ENCODE assay signal across 18 cellular contexts in genomic region chr11:134361661-134362060, GRCh38. TPM values are rescaled to one million over a fixed set of nuclear protein-coding genes. Genes with fewer than 3 reads are reported as not detected.
DNase-seq lines count a peak whose midpoint lies in the region; ATAC-seq, FAIRE-seq and TF ChIP-seq lines count a peak whose summit lies in the region.
"Had no signal": no experiment of that assay in that cellular context is flagged by ENCODE, and none has a peak within 500 bp of the region (broad histone marks: within the 10 kb centered on the region; RNA-seq: fewer than 3 reads in every experiment).

No MANE protein-coding gene starts in this region.

- H3K4me1 ChIP-seq in GM23338 (ENCODE audit: insufficient read depth) (no peaks in the 10 kb centered on the region), kidney (ENCODE audit: control insufficient read depth in 1 of 2, insufficient read depth in 1 of 2, low read depth in 1 of 2, low read length in 2 of 2) (no peaks in the 10 kb centered on the region), sigmoid colon (peaks cover 0 to 18% (median under 1%) of the 10 kb centered on the region in 4 donors)

- H3K27me3 Mint-ChIP-seq in activated naive CD4-positive, alpha-beta T cell treated with anti-CD3 and anti-CD28 coated beads, Interleukin-2, amount 10 ng/mL, durations not matched to agents 7 days and 5 days, result peaks cover 20% of the 10 kb centered on the region
- H3K27me3 Mint-ChIP-seq in GM23338 (ENCODE audit: insufficient read depth, low read depth, poor library complexity), result peaks cover 15% of the 10 kb centered on the region

- H3K36me3 ChIP-seq in GM23338 (ENCODE audit: insufficient read depth) (no peaks in the 10 kb centered on the region), kidney (ENCODE audit: control insufficient read depth in 1 of 2, insufficient read depth in 2 of 2, low read length in 2 of 2) (no peaks in the 10 kb centered on the region), sigmoid colon (peaks cover 0 to 48% (median 4%) of the 10 kb centered on the region in 4 donors)

- CTCF ChIA-PET in activated naive CD4-positive, alpha-beta T cell treated with anti-CD3 and anti-CD28 coated beads, Interleukin-2, amount 10 ng/mL, durations not matched to agents 7 days and 5 days (lab: Charles Lee), result no interaction called here

- no peaks in the 10 kb centered on the region for H3K9me3 ChIP-seq in kidney (ENCODE audit: control insufficient read depth in 1 of 2, low read length in 2 of 2)
- no peaks in the 10 kb centered on the region for H3K9me3 ChIP-seq in sigmoid colon

- WGBS in sigmoid colon, 2 donors, result 81 to 93% methylated on average over 26 of the region's 26 CpGs

- H3F3A ChIP-seq in GM23338 (replicated peaks; ENCODE audit: low read depth), result no peaks in the 10 kb centered on the region; the same call in 1 of the 2 replicates

- no peaks in the 10 kb centered on the region for H4K20me1 ChIP-seq in GM23338 (replicated peaks; ENCODE audit: insufficient read depth)

- H3K79me2 ChIP-seq in GM23338 (replicated peaks; ENCODE audit: insufficient read depth), result no peaks in the 10 kb centered on the region

- no peak for TF ChIP-seq CTCF in GM23338 (conservative IDR thresholded peaks at IDR 0.05; ENCODE audit: low read depth in 2 of 2)
- TF ChIP-seq CTCF in kidney (IDR thresholded peaks at IDR 0.05; ENCODE audit: borderline replicate concordance, extremely low read depth, insufficient read depth), result no peak
- no peak for TF ChIP-seq CTCF in sigmoid colon (IDR thresholded peaks at IDR 0.05)

- in situ Hi-C loops in G401 (cut with HindIII; ENCODE audit: low sequenced_read_pairs), result no loop called here

- DNase-seq in activated naive CD4-positive, alpha-beta T cell treated with anti-CD3 and anti-CD28 coated beads, Interleukin-2, amount 10 ng/mL, durations not matched to agents 7 days and 5 days, result no peak
- no peak for DNase-seq in activated naive CD4-positive, alpha-beta T cell treated with Interleukin-2 at 50 U/mL for 16 hours
- DNase-seq in GM23338 (ENCODE audit: low spot score) (peak; percentile 23), kidney (peak; percentile 46), sigmoid colon (peak; percentile 56), G401 (ENCODE audit: low spot score) (no peak)
- DNase-seq: 8988T, DMS 273 treated with DMSO at 0.1 percent for 48 hours, GOT3, KBM-7, NCI-H2029 treated with DMSO at 0.1 percent for 48 hours, NCI-H2171 treated with DMSO at 0.1 percent for 48 hours, NCI-H446 treated with DMSO at 0.1 percent for 48 hours had no signal

- H3K4me3 ChIP-seq in GM23338 (no peak overlapping the region), kidney (ENCODE audit: low read length in 2 of 2) (no peak overlapping the region), sigmoid colon (no peak overlapping the region)

- TF ChIP-seq POLR2A in sigmoid colon (IDR thresholded peaks at IDR 0.05), result no peak

- no peak overlapping the region for H2AFZ ChIP-seq in GM23338

- intact Hi-C loops in kidney (cut with DNase I), result no loop called here
- intact Hi-C loops in sigmoid colon (cut with DNase I), result no loop called here

- H3K4me3 Mint-ChIP-seq in activated naive CD4-positive, alpha-beta T cell treated with anti-CD3 and anti-CD28 coated beads, Interleukin-2, amount 10 ng/mL, durations not matched to agents 7 days and 5 days, result no peak overlapping the region
- no peak overlapping the region for H3K4me3 Mint-ChIP-seq in GM23338

- H3K9me2 ChIP-seq in GM23338 (ENCODE audit: insufficient read depth), result no peaks in the 10 kb centered on the region

- no peak for FAIRE-seq in kidney (lab: Jason Lieb, UNC)
- FAIRE-seq: GM12892 had no signal

- H3K9ac ChIP-seq in kidney (ENCODE audit: low read length in 2 of 2), result no peak overlapping the region

- 0 out of 2 replicates have a peak, but pooled peaks cover 3% of the 10 kb centered on the region for H3K27me3 ChIP-seq in GM23338 (ENCODE audit: insufficient read depth)
- no peaks in the 10 kb centered on the region for H3K27me3 ChIP-seq in sigmoid colon

- H3K4me1 Mint-ChIP-seq in activated naive CD4-positive, alpha-beta T cell treated with anti-CD3 and anti-CD28 coated beads, Interleukin-2, amount 10 ng/mL, durations not matched to agents 7 days and 5 days, result peaks cover 20% of the 10 kb centered on the region
- peaks cover 9% of the 10 kb centered on the region for H3K4me1 Mint-ChIP-seq in GM23338

- H3K27ac ChIP-seq in GM23338 (ENCODE audit: low read depth) (no peak overlapping the region), kidney (ENCODE audit: low read depth in 2 of 2, low read length in 2 of 2) (no peak overlapping the region), sigmoid colon (no peak overlapping the region)

- H3K4me2 ChIP-seq in GM23338, result no peak overlapping the region

- ATAC-seq in GM23338, result no peak
- no peak for ATAC-seq in HG03342 (IDR thresholded peaks at IDR 0.05; ENCODE audit: unreplicated experiment)
- no peak for ATAC-seq in HG02852 (IDR thresholded peaks at IDR 0.05; ENCODE audit: unreplicated experiment)

- no peaks in the 10 kb centered on the region for H3K36me3 Mint-ChIP-seq in activated naive CD4-positive, alpha-beta T cell treated with anti-CD3 and anti-CD28 coated beads, Interleukin-2, amount 10 ng/mL, durations not matched to agents 7 days and 5 days
- H3K36me3 Mint-ChIP-seq in GM23338 (ENCODE audit: low read depth), result peaks cover 3% of the 10 kb centered on the region; the same call in 2 of the 3 replicates

- no peak for TF ChIP-seq EP300 in sigmoid colon (IDR thresholded peaks at IDR 0.05)

- no peaks in the 10 kb centered on the region for H3K9me3 Mint-ChIP-seq in activated naive CD4-positive, alpha-beta T cell treated with anti-CD3 and anti-CD28 coated beads, Interleukin-2, amount 10 ng/mL, durations not matched to agents 7 days and 5 days
- 0 out of 3 replicates have a peak, but pooled peaks cover 4% of the 10 kb centered on the region for H3K9me3 Mint-ChIP-seq in GM23338

- H3K27ac Mint-ChIP-seq in activated naive CD4-positive, alpha-beta T cell treated with anti-CD3 and anti-CD28 coated beads, Interleukin-2, amount 10 ng/mL, durations not matched to agents 7 days and 5 days, result peak overlapping the region; percentile 68
- H3K27ac Mint-ChIP-seq in GM23338, result no peak overlapping the region

TF ChIP-seq in GM23338, 12 proteins besides CTCF, POLR2A, EP300 and RAD21 (continues in another document):
- no peak for TF ChIP-seq ETS1 (IDR thresholded peaks at IDR 0.05)

RNA-seq across cellular contexts. Expression of gene GLB1L2, which starts 29.9 kb away (rescaled TPM):
- 9.8 and 12.3 TPM in 2 replicates for total RNA-seq in GM23338 (2014; rRNA removed; shearing (Covaris generic))
- 2.9 and 3.3 TPM in 2 replicates for polyA plus RNA-seq in GM23338 (2016; fragmentation: Nextera tagmentation; extraction: Ambion mirVana)
- 10.0 TPM for total RNA-seq in kidney
- 26.1 TPM for polyA plus RNA-seq in kidney (ENCODE audit: insufficient read depth, low read depth, low replicate concordance)
- total RNA-seq in sigmoid colon, result 100 to 1,000 TPM in 1 of 4 donors, 10 to 100 TPM in 3; 30.8 to 108 (median 51.0) TPM
- 10 to 100 TPM in 1 of 3 donors, 1 to 10 TPM in 2; 4.2 to 16.5 (median 6.0) TPM for polyA plus RNA-seq in sigmoid colon
- 9.8 and 13.0 TPM in 2 replicates for total RNA-seq in G401 (2014; rRNA removed; shearing (Covaris generic))

RNA-seq across cellular contexts. Expression of gene B3GAT1, which starts 50.4 kb away (rescaled TPM):
- 24.8 and 28.3 TPM in 2 replicates for total RNA-seq in GM23338 (2014; rRNA removed; shearing (Covaris generic))
- polyA plus RNA-seq in GM23338 (2016; fragmentation: Nextera tagmentation; extraction: Ambion mirVana), result 4.3 and 4.8 TPM in 2 replicates
- total RNA-seq in kidney, result 3.7 TPM
- polyA plus RNA-seq in kidney (ENCODE audit: insufficient read depth, low read depth, low replicate concordance), result 0.82 TPM
- total RNA-seq in sigmoid colon, result under 1 TPM in 3 of 4 donors, not detected in 1; 0.16 to 0.28 (median 0.27) TPM
- under 1 TPM in 1 of 3 donors, not detected in 2; 0.63 TPM for polyA plus RNA-seq in sigmoid colon
- total RNA-seq in G401 (2014; rRNA removed; shearing (Covaris generic)), result not detected in 2 replicates
- total RNA-seq: RPMI7951 had no signal
- polyA plus RNA-seq: BJ had no signal

Comparison
In these comparisons a context has a peak if more than half of its experiments do, and no peak if none do; other contexts are left out.
1. DNase-seq: peak in GM23338 (single experiment), kidney (single experiment) and sigmoid colon (single experiment); none in activated naive CD4-positive, alpha-beta T cell treated with anti-CD3 and anti-CD28 coated beads, Interleukin-2, amount 10 ng/mL, durations not matched to agents 7 days and 5 days (single experiment), activated naive CD4-positive, alpha-beta T cell treated with Interleukin-2 at 50 U/mL for 16 hours (single experiment) and G401 (single experiment).